ENCODE assay signal across 11 cellular contexts in the genomic region with DNA sequence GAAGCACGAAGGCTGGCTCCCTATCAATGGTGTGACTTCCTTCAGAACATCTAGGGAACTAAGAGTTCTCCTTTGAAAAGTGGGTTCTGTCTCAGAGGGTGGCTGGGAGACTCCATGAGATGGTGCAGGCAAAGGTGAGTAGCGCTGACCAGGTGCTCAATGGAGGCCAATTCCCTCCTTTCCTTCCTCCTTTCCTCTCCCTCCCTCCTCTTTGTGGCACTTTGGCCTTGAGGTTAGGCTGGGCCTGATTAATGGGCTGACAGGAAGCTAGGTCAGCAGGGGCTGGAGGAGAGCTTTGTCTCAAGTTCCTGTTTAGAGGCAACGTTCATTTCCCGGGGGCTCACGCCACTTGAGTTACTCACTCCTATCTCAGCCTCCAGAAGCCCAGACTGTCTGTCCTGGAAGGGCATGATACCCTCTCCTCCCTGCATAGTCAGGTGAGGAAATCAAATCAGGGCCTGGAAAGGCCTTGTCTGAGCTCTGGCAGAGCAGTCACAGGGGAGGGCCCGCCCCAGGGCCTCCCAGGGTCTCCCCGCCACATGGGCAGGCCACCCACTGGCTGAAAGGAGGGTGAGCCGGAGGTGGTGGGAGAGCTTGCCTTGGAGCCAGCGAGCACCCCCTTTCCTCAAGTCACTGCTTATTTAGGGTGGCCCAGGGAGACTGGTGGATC. TPM values are rescaled to one million over a fixed set of nuclear protein-coding genes. Genes with fewer than 3 reads are reported as not detected.
DNase-seq lines count a peak whose midpoint lies in the region; ATAC-seq and TF ChIP-seq lines count a peak whose summit lies in the region.
"Had no signal": no experiment of that assay in that cellular context is flagged by ENCODE, and none has a peak within 500 bp of the region (broad histone marks: within the 10 kb centered on the region; RNA-seq: fewer than 3 reads in every experiment).

No MANE protein-coding gene starts in this region.

- intact Hi-C loops in CD14-positive monocyte (cut with micrococcal nuclease) = no loop called here

- H3K27ac ChIP-seq in mesodermal cell (ENCODE audit: low read depth, low read length, severe bottlenecking) = peak overlapping the region; percentile 74

- no peaks in the 10 kb centered on the region for H3K36me3 Mint-ChIP-seq in CD14-positive monocyte
- H3K36me3 Mint-ChIP-seq: activated naive CD8-positive, alpha-beta T cell had no signal

- H3K27me3 Mint-ChIP-seq in CD14-positive monocyte (ENCODE audit: low read depth in 3 of 3) = peaks cover 0 to 4% (median 2%) of the 10 kb centered on the region in 3 donors
- H3K27me3 Mint-ChIP-seq: activated naive CD8-positive, alpha-beta T cell had no signal

- TF ChIP-seq CTCF in CD14-positive monocyte (IDR thresholded peaks at IDR 0.05) = no peak

- H3K4me3 ChIP-seq in mesodermal cell (ENCODE audit: extremely low read depth, insufficient read depth, low read length, poor library complexity, severe bottlenecking) = no peak overlapping the region

- DNase-seq in CD14-positive monocyte (ENCODE audit: low spot score) = peak; percentile 72
- DNase-seq in M059J (ENCODE audit: low read depth) = peak; percentile 44
- DNase-seq in amniotic epithelial cell (ENCODE audit: low read depth) = peak; percentile 65
- DNase-seq in cerebellar nuclear complex (lab: John Stamatoyannopoulos, UW) = no peak
- DNase-seq: NCI-H2029, T-helper 2 cell had no signal

- peaks cover 0 to 9% (median 2%) of the 10 kb centered on the region in 7 donors for H3K9me3 Mint-ChIP-seq in CD14-positive monocyte

- ATAC-seq in GM21360 (IDR thresholded peaks at IDR 0.05; ENCODE audit: unreplicated experiment) (no peak), GM18498 (IDR thresholded peaks at IDR 0.05; ENCODE audit: unreplicated experiment) (no peak), HG03460 (IDR thresholded peaks at IDR 0.05; ENCODE audit: unreplicated experiment) (no peak)

- no peaks in the 10 kb centered on the region for H3K36me3 ChIP-seq in mesodermal cell (ENCODE audit: control insufficient read depth, insufficient read depth, low read length)

- WGBS in mesodermal cell (ENCODE audit: insufficient coverage in 2 of 2), 2 experiments = 56 to 63% methylated on average over 3 to 6 of the region's 9 CpGs

- H3K27ac Mint-ChIP-seq in CD14-positive monocyte = peak overlapping the region; percentile 20 to 75 (median 43)

- H3K9me3 ChIP-seq in mesodermal cell (ENCODE audit: control insufficient read depth, low read length) = no peaks in the 10 kb centered on the region

- no peak overlapping the region for H3K4me3 Mint-ChIP-seq in CD14-positive monocyte
- H3K4me3 Mint-ChIP-seq: activated naive CD8-positive, alpha-beta T cell had no signal

- peaks cover 51% of the 10 kb centered on the region for H3K4me1 ChIP-seq in mesodermal cell (ENCODE audit: control insufficient read depth, insufficient read depth, low read length, poor library complexity, severe bottlenecking)

- H3K4me1 Mint-ChIP-seq in CD14-positive monocyte = peaks cover 25% of the 10 kb centered on the region

RNA-seq across cellular contexts. Expression of a gene that starts 58.4 kb away (rescaled TPM):
- polyA plus RNA-seq in CD14-positive monocyte = 1 to 10 TPM; 4.1 to 4.3 TPM
- total RNA-seq in M059J (2014; rRNA removed; shearing (Covaris generic)) = 11.7 and 18.8 TPM in 2 replicates
- 141 TPM for polyA plus RNA-seq in mesodermal cell (2013, experiment 1 of 2)
- 120 TPM for polyA plus RNA-seq in mesodermal cell (2013, experiment 2 of 2)

Comparison
In these comparisons a context has a peak if more than half of its experiments do, and no peak if none do; other contexts are left out.
1. DNase-seq: peak in CD14-positive monocyte (single experiment), M059J (single experiment) and amniotic epithelial cell (single experiment); none in cerebellar nuclear complex (0 of 2).